In genomic region chr15:65189102-65189740, GRCh38 we compare ENCODE assay signal across 8 cellular contexts. TPM values are rescaled to one million over a fixed set of nuclear protein-coding genes. Genes with fewer than 3 reads are reported as not detected.
DNase-seq lines count a peak whose midpoint lies in the region; ATAC-seq, FAIRE-seq and TF ChIP-seq lines count a peak whose summit lies in the region.

No MANE protein-coding gene starts in this region.

- H3K4me3 ChIP-seq in AG04450 (ENCODE audit: low read depth, low read length), result no peak overlapping the region
- H3K4me3 ChIP-seq in GM12864 (ENCODE audit: low read depth, low read length), result no peak overlapping the region
- H3K4me3 ChIP-seq in adrenal gland, result no peak overlapping the region
- no peak overlapping the region for H3K4me3 ChIP-seq in vagina
- H3K4me3 ChIP-seq in pancreas, result no peak overlapping the region

- no peak for TF ChIP-seq POLR2A in adrenal gland (IDR thresholded peaks at IDR 0.05)
- no peak for TF ChIP-seq POLR2A in vagina (IDR thresholded peaks at IDR 0.05)

- POLR2A ChIA-PET in AG04450 (lab: Yijun Ruan, JAX), result interaction anchor here (0.6 to 1.1 kb wide), 2 partner anchors 82 to 115 kb away, joined by 3 to 5 read pairs; partner anchors contain the start of gene RNU5B-1

- no peak for FAIRE-seq in pancreas (lab: Jason Lieb, UNC)

- no peaks in the 10 kb centered on the region for H3K27me3 ChIP-seq in AG04450 (ENCODE audit: control insufficient read depth, insufficient read depth, low read length)
- H3K27me3 ChIP-seq in adrenal gland, result no peaks in the 10 kb centered on the region
- no peaks in the 10 kb centered on the region for H3K27me3 ChIP-seq in vagina
- H3K27me3 ChIP-seq in pancreas, result no peaks in the 10 kb centered on the region

- no peak for ATAC-seq in pancreas

- 6 to 17% (median 9%) methylated on average over 3 of the region's 3 CpGs for WGBS in adrenal gland, 4 donors
- 38 to 44% methylated on average over 3 of the region's 3 CpGs for WGBS in pancreas, 2 donors

- CTCF ChIA-PET in AG04450 (lab: Charles Lee), result interaction anchor here (0.6 to 7.5 kb wide), 8 partner anchors 74 to 198 kb away, joined by 3 to 100 read pairs (median 4); partner anchors contain the start of gene PARP16

- intact Hi-C loops in adrenal gland (cut with DNase I) (loop anchor here in 1 of 2 donors (5.0 kb wide), 2 partner anchors 83 to 108 kb away; partner anchors contain the start of gene RNU5A-1), vagina (cut with DNase I) (loop anchor here (5.0 kb wide), 1 partner anchor 83 kb away; no protein-coding TSS in a partner anchor), pancreas (cut with DNase I) (no loop called here)

- DNase-seq in AG04450 (ENCODE audit: low read depth, low spot score) (no peak), GM12864 (ENCODE audit: low read depth) (no peak), NCI-H2227 (lab: John Stamatoyannopoulos, UW; ENCODE audit: unreplicated experiment) (peak; percentile 58), adrenal gland (peak in 6 of 7 donors; percentile 31 to 54 (median 36)), kidney glomerular epithelial cell (lab: John Stamatoyannopoulos, UW) (peak; percentile 59), vagina (ENCODE audit: extremely low spot score in 2 of 2) (peak in 1 of 2 donors; percentile 67), pancreas (no peak), NCI-H2029 treated with DMSO at 0.1 percent for 48 hours (lab: John Stamatoyannopoulos, UW) (no peak)

- TF ChIP-seq CTCF in AG04450 (IDR thresholded peaks at IDR 0.05; ENCODE audit: low read depth, low read length) (peak; percentile 89), GM12864 (IDR thresholded peaks at IDR 0.05; ENCODE audit: low read depth, low read length, missing control alignments) (peak; percentile 62), adrenal gland (IDR thresholded peaks at IDR 0.05) (peak; percentile 40 to 88 (median 69)), vagina (IDR thresholded peaks at IDR 0.05) (peak; percentile 25 to 77 (median 72)), pancreas (IDR thresholded peaks at IDR 0.05) (no peak)

- no peaks in the 10 kb centered on the region for H3K36me3 ChIP-seq in adrenal gland (replicated peaks in 1 of 2)
- no peaks in the 10 kb centered on the region for H3K36me3 ChIP-seq in vagina
- no peaks in the 10 kb centered on the region for H3K36me3 ChIP-seq in pancreas

- H3K27ac ChIP-seq in AG04450 (ENCODE audit: low read depth, low read length), result no peak overlapping the region
- no peak overlapping the region for H3K27ac ChIP-seq in adrenal gland
- H3K27ac ChIP-seq in vagina, result no peak overlapping the region
- H3K27ac ChIP-seq in pancreas, result no peak overlapping the region

- H3K9me3 ChIP-seq in AG04450 (ENCODE audit: control insufficient read depth, insufficient read depth, low read length) (peaks cover 9% of the 10 kb centered on the region; the same call in 1 of the 2 replicates), adrenal gland (replicated peaks in 1 of 3) (no peaks in the 10 kb centered on the region), vagina (no peaks in the 10 kb centered on the region), pancreas (no peaks in the 10 kb centered on the region)

- H3K4me1 ChIP-seq in adrenal gland (replicated peaks in 1 of 2), result peaks cover 4 to 5% of the 10 kb centered on the region in 2 donors
- H3K4me1 ChIP-seq in vagina, result peaks cover 3% of the 10 kb centered on the region
- no peaks in the 10 kb centered on the region for H3K4me1 ChIP-seq in pancreas

RNA-seq across cellular contexts. Expression of gene CLPX, which starts 4.1 kb away (rescaled TPM):
- polyA plus RNA-seq in AG04450 (2011; rRNA removed) (39.2 and 58.3 TPM in 2 replicates), adrenal gland (10 to 100 TPM; 10.4 to 69.1 (median 11.3) TPM), pancreas (1 to 10 TPM; 6.3 to 8.3 TPM)
- polyA minus RNA-seq in AG04450 (2011; rRNA and poly(A)+ RNA removed), result 36.8 and 47.5 TPM in 2 replicates
- total RNA-seq in adrenal gland (10 to 100 TPM; 34.3 to 70.7 (median 49.7) TPM), vagina (46.4 TPM), pancreas (10 to 100 TPM; 17.6 to 31.1 (median 20.9) TPM)

RNA-seq across cellular contexts. Expression of gene CILP, which starts 22.1 kb away (rescaled TPM):
- 0.52 and 0.61 TPM in 2 replicates for polyA plus RNA-seq in AG04450 (2011; rRNA removed)
- 0.35 and 0.41 TPM in 2 replicates for polyA minus RNA-seq in AG04450 (2011; rRNA and poly(A)+ RNA removed)
- total RNA-seq in adrenal gland, result 1 to 10 TPM in 4 of 8 donors, under 1 TPM in 4; 0.39 to 2.7 (median 1.3) TPM
- polyA plus RNA-seq in adrenal gland, result 1 to 10 TPM in 1 of 3 donors, under 1 TPM in 2; 0.68 to 1.4 (median 0.97) TPM
- 129 TPM for total RNA-seq in vagina
- total RNA-seq in pancreas, result 10 to 100 TPM in 1 of 6 donors, 1 to 10 TPM in 2, under 1 TPM in 3; 0.28 to 20.7 (median 3.1) TPM
- polyA plus RNA-seq in pancreas, result 1 to 10 TPM; 1.0 to 1.1 TPM

RNA-seq across cellular contexts. Expression of gene PDCD7, which starts 55.6 kb away (rescaled TPM):
- polyA plus RNA-seq in AG04450 (2011; rRNA removed) (15.8 and 18.0 TPM in 2 replicates), adrenal gland (10 to 100 TPM in 2 of 3 donors, 1 to 10 TPM in 1; 9.8 to 18.7 (median 17.3) TPM), pancreas (1 to 10 TPM; 7.3 to 9.8 TPM)
- 16.8 and 17.3 TPM in 2 replicates for polyA minus RNA-seq in AG04450 (2011; rRNA and poly(A)+ RNA removed)
- total RNA-seq in adrenal gland (100 to 1,000 TPM in 1 of 8 donors, 10 to 100 TPM in 7; 17.5 to 121 (median 23.1) TPM), vagina (16.5 TPM), pancreas (10 to 100 TPM in 3 of 6 donors, 1 to 10 TPM in 3; 7.3 to 13.1 (median 9.5) TPM)

Comparison
In these comparisons a context has a peak if more than half of its experiments do, and no peak if none do; other contexts are left out.
1. DNase-seq: peak in NCI-H2227 (single experiment), adrenal gland (6 of 7) and kidney glomerular epithelial cell (single experiment); none in AG04450 (single experiment), GM12864 (single experiment), pancreas (0 of 6) and NCI-H2029 treated with DMSO at 0.1 percent for 48 hours (single experiment).
2. CTCF ChIP-seq: peak in AG04450 (single experiment), GM12864 (single experiment), adrenal gland (6 of 6) and vagina (3 of 3); none in pancreas (0 of 4).